ENCODE assay signal across 1 cellular context in the genomic region with DNA sequence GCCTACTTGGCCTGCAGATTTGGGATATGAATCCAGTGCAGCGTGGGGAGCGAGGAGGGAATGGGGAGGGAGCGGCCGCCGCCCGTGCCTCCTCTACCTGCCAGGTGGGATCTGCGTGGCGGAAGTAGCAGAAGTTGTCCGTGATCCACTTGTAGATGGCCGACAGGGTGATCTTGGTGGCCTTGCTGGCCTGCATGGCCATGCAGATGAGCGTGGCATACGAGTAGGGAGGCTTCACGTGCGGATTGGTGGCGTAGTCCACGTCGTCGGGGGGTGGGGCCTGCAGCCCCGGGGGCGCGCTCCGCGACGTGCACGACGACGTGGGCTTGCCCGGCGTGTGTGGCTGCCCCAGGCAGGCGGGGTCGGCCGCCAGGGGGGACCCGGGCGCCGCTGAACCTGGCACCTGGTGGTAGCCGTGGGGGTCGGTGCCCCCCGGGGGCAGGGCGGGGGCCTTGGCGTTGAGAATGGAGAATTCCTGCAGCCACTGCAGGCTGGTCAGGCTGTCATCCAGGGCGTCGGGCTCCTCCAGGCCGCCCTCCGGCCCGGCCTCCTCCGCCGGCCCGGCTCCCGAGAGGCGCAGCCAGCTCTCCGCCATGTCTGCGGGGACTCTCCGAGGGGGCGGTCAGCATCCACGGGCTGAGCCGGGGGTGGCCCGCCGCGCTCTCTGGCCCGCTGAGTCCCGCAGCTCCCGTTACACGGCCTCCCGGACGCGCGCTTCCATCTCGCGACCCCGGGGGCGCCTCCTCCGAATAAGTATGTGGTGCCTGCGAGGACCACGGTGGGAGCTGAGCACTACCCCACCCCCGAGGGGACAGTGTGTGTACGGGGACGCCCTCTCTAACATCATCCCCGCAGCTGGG.
TF ChIP-seq lines count a peak whose summit lies in the region.

No MANE protein-coding gene starts in this region.

TF ChIP-seq in HepG2, 621 proteins besides CTCF, POLR2A, EP300 and RAD21:
- TF ChIP-seq NONO (IDR thresholded peaks at IDR 0.05) (no peak), NONO (CRISPR knock-in tag; conservative IDR thresholded peaks at IDR 0.05) (no peak)
